1 cellular context compared by ENCODE assay signal in the genomic region with DNA sequence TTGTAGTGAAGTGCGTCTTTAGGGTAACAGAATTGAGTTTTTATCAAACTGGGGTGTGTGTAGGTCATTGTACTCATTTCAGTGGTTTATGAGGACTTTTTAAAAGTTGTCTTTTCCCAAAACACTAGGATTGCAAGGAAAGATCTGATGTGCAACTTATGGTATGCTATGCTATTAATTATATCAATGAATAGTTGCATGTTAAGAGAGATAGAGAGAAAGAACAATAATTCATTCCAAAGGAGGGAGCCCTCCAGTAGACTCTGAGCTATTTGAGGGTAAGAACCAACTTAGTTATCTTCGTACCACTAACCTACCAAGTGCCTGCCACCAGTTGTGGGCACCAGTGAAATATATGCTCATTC.
TF ChIP-seq lines count a peak whose summit lies in the region.

No MANE protein-coding gene starts in this region.

TF ChIP-seq in K562, 482 proteins besides CTCF, POLR2A, EP300 and RAD21 (continued from another document):
- TF ChIP-seq CEBPZ (IDR thresholded peaks at IDR 0.05; ENCODE audit: borderline replicate concordance, low read depth, low read length) (no peak), FUS (optimal IDR thresholded peaks at IDR 0.05; ENCODE audit: low read depth, low read length) (no peak), ZNF75A (CRISPR knock-in tag; IDR thresholded peaks at IDR 0.05) (no peak), MYBL2 (IDR thresholded peaks at IDR 0.05; ENCODE audit: low read depth) (no peak), MYBL2 (CRISPR knock-in tag; IDR thresholded peaks at IDR 0.05; ENCODE audit: borderline replicate concordance) (no peak), SUPT5H (IDR thresholded peaks at IDR 0.05) (no peak), POU5F1 (IDR thresholded peaks at IDR 0.05; ENCODE audit: borderline replicate concordance, low read depth, low read length, partially characterized antibody) (no peak), TCF7 (IDR thresholded peaks at IDR 0.05; ENCODE audit: borderline replicate concordance) (no peak)
- TF ChIP-seq, protein P1, sequence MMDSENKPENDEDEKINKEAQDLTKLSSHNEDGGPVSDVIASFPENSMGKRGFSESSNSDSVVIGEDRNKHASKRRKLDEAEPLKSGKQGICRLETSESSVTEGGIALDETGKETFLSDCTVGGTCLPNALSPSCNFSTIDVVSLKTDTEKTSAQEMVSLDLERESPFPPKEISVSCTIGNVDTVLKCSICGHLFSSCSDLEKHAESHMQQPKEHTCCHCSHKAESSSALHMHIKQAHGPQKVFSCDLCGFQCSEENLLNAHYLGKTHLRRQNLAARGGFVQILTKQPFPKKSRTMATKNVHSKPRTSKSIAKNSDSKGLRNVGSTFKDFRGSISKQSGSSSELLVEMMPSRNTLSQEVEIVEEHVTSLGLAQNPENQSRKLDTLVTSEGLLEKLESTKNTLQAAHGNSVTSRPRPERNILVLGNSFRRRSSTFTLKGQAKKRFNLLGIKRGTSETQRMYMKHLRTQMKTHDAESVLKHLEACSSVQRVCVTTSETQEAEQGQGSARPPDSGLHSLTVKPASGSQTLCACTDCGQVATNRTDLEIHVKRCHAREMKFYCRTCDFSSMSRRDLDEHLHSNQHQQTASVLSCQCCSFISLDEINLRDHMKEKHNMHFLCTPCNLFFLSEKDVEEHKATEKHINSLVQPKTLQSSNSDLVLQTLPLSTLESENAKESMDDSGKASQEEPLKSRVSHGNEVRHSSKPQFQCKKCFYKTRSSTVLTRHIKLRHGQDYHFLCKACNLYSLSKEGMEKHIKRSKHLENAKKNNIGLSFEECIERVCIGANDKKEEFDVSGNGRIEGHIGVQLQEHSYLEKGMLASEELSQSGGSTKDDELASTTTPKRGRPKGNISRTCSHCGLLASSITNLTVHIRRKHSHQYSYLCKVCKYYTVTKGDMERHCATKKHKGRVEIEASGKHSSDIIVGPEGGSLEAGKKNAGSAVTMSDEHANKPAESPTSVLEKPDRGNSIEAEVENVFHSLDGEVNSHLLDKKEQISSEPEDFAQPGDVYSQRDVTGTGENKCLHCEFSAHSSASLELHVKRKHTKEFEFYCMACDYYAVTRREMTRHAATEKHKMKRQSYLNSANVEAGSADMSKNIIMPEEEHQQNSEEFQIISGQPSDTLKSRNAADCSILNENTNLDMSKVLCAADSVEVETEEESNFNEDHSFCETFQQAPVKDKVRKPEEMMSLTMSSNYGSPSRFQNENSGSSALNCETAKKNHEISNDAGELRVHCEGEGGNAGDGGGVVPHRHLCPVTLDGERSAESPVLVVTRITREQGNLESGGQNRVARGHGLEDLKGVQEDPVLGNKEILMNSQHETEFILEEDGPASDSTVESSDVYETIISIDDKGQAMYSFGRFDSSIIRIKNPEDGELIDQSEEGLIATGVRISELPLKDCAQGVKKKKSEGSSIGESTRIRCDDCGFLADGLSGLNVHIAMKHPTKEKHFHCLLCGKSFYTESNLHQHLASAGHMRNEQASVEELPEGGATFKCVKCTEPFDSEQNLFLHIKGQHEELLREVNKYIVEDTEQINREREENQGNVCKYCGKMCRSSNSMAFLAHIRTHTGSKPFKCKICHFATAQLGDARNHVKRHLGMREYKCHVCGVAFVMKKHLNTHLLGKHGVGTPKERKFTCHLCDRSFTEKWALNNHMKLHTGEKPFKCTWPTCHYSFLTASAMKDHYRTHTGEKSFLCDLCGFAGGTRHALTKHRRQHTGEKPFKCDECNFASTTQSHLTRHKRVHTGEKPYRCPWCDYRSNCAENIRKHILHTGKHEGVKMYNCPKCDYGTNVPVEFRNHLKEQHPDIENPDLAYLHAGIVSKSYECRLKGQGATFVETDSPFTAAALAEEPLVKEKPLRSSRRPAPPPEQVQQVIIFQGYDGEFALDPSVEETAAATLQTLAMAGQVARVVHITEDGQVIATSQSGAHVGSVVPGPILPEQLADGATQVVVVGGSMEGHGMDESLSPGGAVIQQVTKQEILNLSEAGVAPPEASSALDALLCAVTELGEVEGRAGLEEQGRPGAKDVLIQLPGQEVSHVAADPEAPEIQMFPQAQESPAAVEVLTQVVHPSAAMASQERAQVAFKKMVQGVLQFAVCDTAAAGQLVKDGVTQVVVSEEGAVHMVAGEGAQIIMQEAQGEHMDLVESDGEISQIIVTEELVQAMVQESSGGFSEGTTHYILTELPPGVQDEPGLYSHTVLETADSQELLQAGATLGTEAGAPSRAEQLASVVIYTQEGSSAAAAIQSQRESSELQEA (IDR thresholded peaks at IDR 0.05; ENCODE audit: low read depth): no peak
